In the genomic region with DNA sequence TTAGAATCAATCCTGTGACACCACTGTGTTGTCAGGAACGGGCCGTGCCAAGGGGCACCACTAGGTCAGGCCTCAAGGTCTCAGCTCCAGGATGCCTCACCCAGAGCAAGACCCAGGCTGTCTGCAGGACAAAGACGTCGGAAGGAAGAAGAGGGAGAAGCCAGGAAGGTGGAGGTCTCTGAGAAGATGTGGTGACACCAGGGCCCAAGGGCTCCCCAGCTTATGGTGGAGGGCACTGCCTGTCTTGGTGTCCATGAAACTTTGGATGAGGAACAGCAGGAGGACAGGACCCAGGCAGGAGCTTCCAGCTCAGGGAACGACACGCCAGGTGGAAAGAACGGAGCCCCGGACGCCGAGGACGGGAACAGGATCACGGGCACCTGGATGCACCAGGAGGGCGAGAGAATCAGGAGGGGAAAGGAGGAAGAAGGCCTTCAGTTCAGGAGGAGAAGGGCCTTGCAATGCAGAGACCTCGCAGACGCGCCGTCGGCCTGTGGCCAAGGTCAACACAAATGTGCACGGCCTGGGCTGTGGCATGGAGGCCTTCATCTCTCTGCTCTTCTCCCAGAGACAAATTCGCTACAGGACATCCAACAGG, we compare ENCODE assay signal across 24 cellular contexts.
"Had no signal": no experiment of that assay in that cellular context is flagged by ENCODE, and none has a peak within 500 bp of the region (broad histone marks: within the 10 kb centered on the region; RNA-seq: fewer than 3 reads in every experiment).

No MANE protein-coding gene starts in this region.

- H3K9ac ChIP-seq: parathyroid adenoma had no signal

- H3K27ac ChIP-seq: parathyroid adenoma, right atrium auricular region, thoracic aorta, WERI-Rb-1 had no signal

- H3K27me3 ChIP-seq: right atrium auricular region had no signal

- ATAC-seq: activated CD8-positive, alpha-beta T cell treated with anti-CD3 and anti-CD28 coated beads for 36 hours; activated T-cell treated with anti-CD3 and anti-CD28 coated beads, Interleukin-2, amount 50 U/mL, for 4 hours; activated T-helper 17 cell treated with anti-CD3 and anti-CD28 coated beads, Interleukin-2, amount 50 U/mL, for 72 hours; esophagus mucosa; mucosa of descending colon had no signal

- H3K4me3 Mint-ChIP-seq: activated CD8-positive, alpha-beta T cell treated with anti-CD3 and anti-CD28 coated beads for 36 hours; activated T-cell treated with anti-CD3 and anti-CD28 coated beads, Interleukin-2, amount 50 U/mL, for 4 hours; activated T-helper 17 cell treated with anti-CD3 and anti-CD28 coated beads, Interleukin-2, amount 50 U/mL, for 72 hours; dendritic cell treated with granulocyte-macrophage colony-stimulating factor and Interleukin-4, amounts not matched to agents 40 ng/mL and 50 ng/mL, for 4 days; endodermal cell; nephron; T-helper 1 cell treated with Interleukin-12 subunit alpha and Interleukin-12 subunit beta and Interleukin-4 antibody, amounts not matched to agents 30 μg/mL and 1 μg/mL, for 36 hours had no signal

- H3K4me1 Mint-ChIP-seq: activated T-helper 17 cell treated with anti-CD3 and anti-CD28 coated beads, Interleukin-2, amount 50 U/mL, for 72 hours; endodermal cell; nephron had no signal

- H3K27ac Mint-ChIP-seq: activated CD8-positive, alpha-beta T cell treated with anti-CD3 and anti-CD28 coated beads for 36 hours; activated T-helper 17 cell treated with anti-CD3 and anti-CD28 coated beads, Interleukin-2, amount 50 U/mL, for 72 hours; dendritic cell treated with granulocyte-macrophage colony-stimulating factor and Interleukin-4, amounts not matched to agents 40 ng/mL and 50 ng/mL, for 4 days; endodermal cell; nephron; T-helper 1 cell treated with Interleukin-12 subunit alpha and Interleukin-12 subunit beta and Interleukin-4 antibody, amounts not matched to agents 30 μg/mL and 1 μg/mL, for 36 hours had no signal

- H3K9me3 Mint-ChIP-seq: activated CD8-positive, alpha-beta T cell treated with anti-CD3 and anti-CD28 coated beads for 36 hours; activated T-cell treated with anti-CD3 and anti-CD28 coated beads, Interleukin-2, amount 50 U/mL, for 4 hours; activated T-helper 17 cell treated with anti-CD3 and anti-CD28 coated beads, Interleukin-2, amount 50 U/mL, for 72 hours; dendritic cell treated with granulocyte-macrophage colony-stimulating factor and Interleukin-4, amounts not matched to agents 40 ng/mL and 50 ng/mL, for 4 days; endodermal cell; nephron; T-helper 1 cell treated with Interleukin-12 subunit alpha and Interleukin-12 subunit beta and Interleukin-4 antibody, amounts not matched to agents 30 μg/mL and 1 μg/mL, for 36 hours had no signal

- DNase-seq: activated CD4-positive, alpha-beta T cell treated with anti-CD3 and anti-CD28 coated beads, Interleukin-2, amount 50 U/mL, for 1 hour; activated CD4-positive, CD25-positive, alpha-beta regulatory T cell treated with anti-CD3 and anti-CD28 coated beads, Interleukin-2, amount 50 U/mL, for 72 hours; activated CD8-positive, alpha-beta T cell treated with anti-CD3 and anti-CD28 coated beads for 36 hours; activated gamma-delta T cell treated with Interleukin-2 at 50 U/mL for 16 hours; activated naive CD4-positive, alpha-beta T cell treated with anti-CD3 and anti-CD28 coated beads, Interleukin-2, amount 50 U/mL, for 16 hours; activated T-cell treated with anti-CD3 and anti-CD28 coated beads, Interleukin-2, amount 50 U/mL, for 4 hours; amniotic stem cell; endodermal cell; foreskin fibroblast; hippocampal formation; mucosa of descending colon; stimulated activated CD4-positive, alpha-beta T cell treated with anti-CD3 and anti-CD28 coated beads, Interleukin-2, amount 100 ng/mL, for 48 hours; stimulated activated naive CD4-positive, alpha-beta T cell treated with Interleukin-2 at 50 U/mL for 16 hours; T1000; trophoblast cell; WERI-Rb-1 had no signal

- H3K4me1 ChIP-seq: parathyroid adenoma, right atrium auricular region had no signal

- H3K4me3 ChIP-seq: mucosa of descending colon, right atrium auricular region, thoracic aorta had no signal

- H3K9me3 ChIP-seq: mucosa of descending colon, right atrium auricular region, thoracic aorta had no signal

- H3K36me3 ChIP-seq: right atrium auricular region, thoracic aorta, WERI-Rb-1 had no signal
